20 cellular contexts compared by ENCODE assay signal in the genomic region with DNA sequence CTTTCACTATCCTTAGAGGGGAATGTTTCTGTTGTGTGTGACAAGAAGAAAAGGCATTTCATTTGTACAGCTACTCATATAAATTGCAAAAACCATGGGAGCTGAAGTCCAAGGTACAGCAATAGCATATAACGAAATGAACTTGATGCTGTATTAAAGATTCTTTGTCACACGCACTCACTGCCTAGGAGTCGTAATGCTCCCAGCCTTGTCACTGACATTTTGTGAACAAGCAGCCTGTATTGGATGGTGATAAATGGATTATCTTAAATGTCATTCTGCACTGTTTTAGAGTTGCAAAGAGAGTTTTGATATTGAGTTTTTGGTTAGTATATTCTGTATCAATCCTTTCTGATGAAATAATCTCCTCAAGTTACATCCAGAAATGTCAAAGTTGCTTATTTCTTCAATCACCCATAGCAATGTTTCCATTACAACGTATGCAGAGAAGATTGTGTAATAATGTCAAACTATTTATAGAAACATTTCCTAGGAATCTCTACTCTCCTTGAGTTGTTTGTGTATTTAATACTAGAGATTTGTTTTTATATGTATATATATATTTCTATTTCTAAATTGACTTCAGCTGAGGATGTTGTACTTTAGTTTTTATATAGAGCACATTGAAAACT.
"Had no signal": no experiment of that assay in that cellular context is flagged by ENCODE, and none has a peak within 500 bp of the region (broad histone marks: within the 10 kb centered on the region; RNA-seq: fewer than 3 reads in every experiment).

No MANE protein-coding gene starts in this region.

- H3K36me3 ChIP-seq: gastrocnemius medialis, left ventricle myocardium inferior, suprapubic skin, upper lobe of right lung had no signal

- H3K27me3 ChIP-seq: gastrocnemius medialis, suprapubic skin, upper lobe of right lung had no signal

- H3K4me3 ChIP-seq: gastrocnemius medialis, left ventricle myocardium inferior, suprapubic skin, upper lobe of right lung had no signal

- H3K9me3 ChIP-seq: gastrocnemius medialis, left ventricle myocardium inferior, suprapubic skin, upper lobe of right lung had no signal

- H3K27ac ChIP-seq: left ventricle myocardium inferior, suprapubic skin, upper lobe of right lung had no signal

- H3K4me1 ChIP-seq: suprapubic skin, upper lobe of right lung had no signal

- ATAC-seq: activated T-cell treated with anti-CD3 and anti-CD28 coated beads, Interleukin-2, amount 50 U/mL, for 4 hours; effector memory CD8-positive, alpha-beta T cell; gastrocnemius medialis; natural killer cell treated with Interleukin-12 subunit alpha and Interleukin-12 subunit beta and Interleukin-15 and Interleukin-18, amount 100 ng/mL, for 72 hours; sciatic nerve; stimulated activated naive CD8-positive, alpha-beta T cell treated with anti-CD3 and anti-CD28 coated beads, Interleukin-15, Interleukin-2, amounts not matched to agents 100 U/mL and 50 U/mL, for 24 hours; T-cell; upper lobe of right lung had no signal

- DNase-seq: activated CD4-positive, alpha-beta memory T cell treated with anti-CD3 and anti-CD28 coated beads for 36 hours; activated gamma-delta T cell; activated T-cell treated with anti-CD3 and anti-CD28 coated beads, Interleukin-2, amount 50 U/mL, for 4 hours; anterior cingulate cortex; effector memory CD8-positive, alpha-beta T cell; erythroblast; gastrocnemius medialis; kidney; left ventricle myocardium inferior; nucleus accumbens; stimulated activated CD4-positive, alpha-beta T cell treated with anti-CD3 and anti-CD28 coated beads, Interleukin-12 subunit alpha, Interleukin-12 subunit beta, amount 100 ng/mL, for 4 hours; stimulated activated CD4-positive, alpha-beta T cell treated with anti-CD3 and anti-CD28 coated beads, Interleukin-2, amount 100 ng/mL, for 48 hours; stimulated activated CD8-positive, alpha-beta memory T cell treated with anti-CD3 and anti-CD28 coated beads, Interleukin-4, amount 100 ng/mL, for 48 hours; stimulated activated naive CD8-positive, alpha-beta T cell treated with anti-CD3 and anti-CD28 coated beads, Interleukin-15, Interleukin-2, amounts not matched to agents 100 U/mL and 50 U/mL, for 24 hours; T-cell; T1000; upper lobe of right lung had no signal
